30 cellular contexts compared by ENCODE assay signal in genomic region chr16:69301187-69301586, GRCh38. TPM values are rescaled to one million over a fixed set of nuclear protein-coding genes. Genes with fewer than 3 reads are reported as not detected.
"Had no signal": no experiment of that assay in that cellular context is flagged by ENCODE, and none has a peak within 500 bp of the region (broad histone marks: within the 10 kb centered on the region; RNA-seq: fewer than 3 reads in every experiment).

No MANE protein-coding gene starts in this region.

- H3K4me2 ChIP-seq: neural progenitor cell, smooth muscle cell had no signal

- H3K9me3 ChIP-seq: gastrocnemius medialis, lower lobe of right lung, mucosa of descending colon, prostate gland, right atrium auricular region, stomach, tibial artery had no signal

- FAIRE-seq: colon, endometrium, keratinocyte had no signal

- H2AFZ ChIP-seq: neural progenitor cell had no signal

- H3K36me3 ChIP-seq: neural progenitor cell, prostate gland had no signal

- H3K4me3 ChIP-seq: gastrocnemius medialis, lower lobe of right lung, mucosa of descending colon, neural progenitor cell, prostate gland, right atrium auricular region, smooth muscle cell, stomach, tibial artery had no signal

- ATAC-seq: esophagus mucosa; gastrocnemius medialis; left ventricle myocardium superior; mucosa of descending colon; natural killer cell treated with Interleukin-12 subunit alpha and Interleukin-12 subunit beta and Interleukin-15 and Interleukin-18, amount 100 ng/mL, for 72 hours; sciatic nerve had no signal

- H3K4me1 ChIP-seq: gastrocnemius medialis, neural progenitor cell, prostate gland, right atrium auricular region, stomach, tibial artery had no signal

- H3K4me1 Mint-ChIP-seq: neural progenitor cell had no signal

- H3K9me3 Mint-ChIP-seq: naive B cell; natural killer cell treated with Interleukin-12 subunit alpha and Interleukin-12 subunit beta and Interleukin-15 and Interleukin-18, amount 100 ng/mL, for 72 hours; neural progenitor cell; type B pancreatic cell had no signal

- H3K27me3 ChIP-seq: gastrocnemius medialis, neural progenitor cell, right atrium auricular region, stomach, tibial artery had no signal

- DNase-seq: effector memory CD4-positive, alpha-beta T cell; foreskin fibroblast; gastrocnemius medialis; left ventricle myocardium superior; lower lobe of right lung; mucosa of descending colon; naive B cell; stimulated activated CD4-positive, alpha-beta T cell treated with anti-CD3 and anti-CD28 coated beads, Interleukin-12 subunit alpha, Interleukin-12 subunit beta, amount 100 ng/mL, for 4 hours; stimulated activated CD4-positive, alpha-beta T cell treated with anti-CD3 and anti-CD28 coated beads, Interleukin-1b, Interleukin-23, amount 100 ng/mL, for 48 hours; stimulated activated CD4-positive, alpha-beta T cell treated with anti-CD3 and anti-CD28 coated beads, Interleukin-4, amount 100 ng/mL, for 1 hour; stimulated activated CD8-positive, alpha-beta memory T cell treated with anti-CD3 and anti-CD28 coated beads, Interleukin-4, amount 100 ng/mL, for 48 hours; stimulated activated naive CD4-positive, alpha-beta T cell treated with Interleukin-2 at 50 U/mL for 16 hours; stomach; tibial artery had no signal

- H3K9ac ChIP-seq: neural progenitor cell had no signal

- H3K27ac Mint-ChIP-seq: naive B cell; natural killer cell treated with Interleukin-12 subunit alpha and Interleukin-12 subunit beta and Interleukin-15 and Interleukin-18, amount 100 ng/mL, for 72 hours; neural progenitor cell; type B pancreatic cell had no signal

- H3K27ac ChIP-seq: epithelial cell of prostate, gastrocnemius medialis, lower lobe of right lung, neural progenitor cell, prostate gland, right atrium auricular region, stomach, tibial artery had no signal

- H3K4me3 Mint-ChIP-seq: naive B cell; natural killer cell treated with Interleukin-12 subunit alpha and Interleukin-12 subunit beta and Interleukin-15 and Interleukin-18, amount 100 ng/mL, for 72 hours; neural progenitor cell; type B pancreatic cell had no signal

RNA-seq across cellular contexts. Expression of gene TMED6, which starts 50.4 kb away (rescaled TPM):
- total RNA-seq: cerebellum, glomerular endothelial cell, left ventricle myocardium superior, right atrium auricular region, sciatic nerve, temporal lobe, urinary bladder had no signal
